Comparison of ENCODE assay signal across 9 cellular contexts in the genomic region with DNA sequence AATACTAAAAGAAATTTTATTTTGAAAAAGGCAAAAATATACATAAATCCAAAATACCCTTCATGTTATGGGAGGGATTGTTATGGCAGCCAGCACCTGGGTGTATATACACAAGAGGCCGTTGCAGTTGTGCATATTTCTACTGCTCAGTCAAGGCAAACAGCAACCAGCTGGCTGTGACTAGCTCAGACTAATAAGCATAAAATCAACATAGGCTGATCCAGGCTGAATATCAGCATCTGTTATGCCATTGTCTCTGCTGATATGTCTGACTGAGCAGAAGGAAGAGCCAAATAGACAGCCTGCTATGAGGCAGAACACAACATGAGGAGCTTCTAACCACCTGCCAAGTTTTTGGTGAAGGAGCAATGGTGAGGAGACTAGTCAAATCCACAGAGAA.
DNase-seq lines count a peak whose midpoint lies in the region; ATAC-seq and TF ChIP-seq lines count a peak whose summit lies in the region.
"Had no signal": no experiment of that assay in that cellular context is flagged by ENCODE, and none has a peak within 500 bp of the region (broad histone marks: within the 10 kb centered on the region; RNA-seq: fewer than 3 reads in every experiment).

No MANE protein-coding gene starts in this region.

- H3K36me3 ChIP-seq in parathyroid adenoma (ENCODE audit: control insufficient read depth, insufficient read depth, low read length): no peaks in the 10 kb centered on the region

- H3K9ac ChIP-seq in parathyroid adenoma: no peak overlapping the region

- peak overlapping the region; percentile 67 for H2AFZ ChIP-seq in parathyroid adenoma

- no peak for ATAC-seq in HG03442 (IDR thresholded peaks at IDR 0.05; ENCODE audit: unreplicated experiment)

- H3K4me1 ChIP-seq in parathyroid adenoma: peaks cover 8% of the 10 kb centered on the region

- no peak overlapping the region for H3K4me3 ChIP-seq in parathyroid adenoma (ENCODE audit: low read depth, low read length)

- H3K9me3 ChIP-seq in parathyroid adenoma (ENCODE audit: control insufficient read depth, low read length): no peaks in the 10 kb centered on the region

- H3K27ac ChIP-seq in parathyroid adenoma: peak overlapping the region; percentile 34
- H3K27ac ChIP-seq: RWPE1 had no signal

- no peaks in the 10 kb centered on the region for H3K27me3 ChIP-seq in parathyroid adenoma (ENCODE audit: control insufficient read depth, insufficient read depth, low read length)

- DNase-seq in HCEC 1CT (peak; percentile 89), NCI-H510A treated with DMSO at 0.1 percent for 48 hours (lab: John Stamatoyannopoulos, UW) (peak; percentile 62), dedifferentiated amniotic fluid mesenchymal stem cell (ENCODE audit: extremely low spot score) (peak; percentile 62)
- no peak for DNase-seq in stimulated activated CD4-positive, alpha-beta T cell treated with anti-CD3 and anti-CD28 coated beads, Interleukin-4, amount 100 ng/mL, for 24 hours
- no peak for DNase-seq in activated CD4-positive, alpha-beta T cell treated with anti-CD3 and anti-CD28 coated beads, Interleukin-2, amount 50 U/mL, for 1 hour
- DNase-seq in stimulated activated CD4-positive, alpha-beta T cell treated with anti-CD3 and anti-CD28 coated beads, Interleukin-2, amount 100 ng/mL, for 48 hours: no peak

- TF ChIP-seq CTCF in parathyroid adenoma (IDR thresholded peaks at IDR 0.05): no peak

- H3K4me2 ChIP-seq in parathyroid adenoma (ENCODE audit: low read length): no peak overlapping the region

- no peaks in the 10 kb centered on the region for H3K79me2 ChIP-seq in parathyroid adenoma

Comparison
In these comparisons a context has a peak if more than half of its experiments do, and no peak if none do; other contexts are left out.
1. DNase-seq: peak in HCEC 1CT (single experiment), NCI-H510A treated with DMSO at 0.1 percent for 48 hours (single experiment) and dedifferentiated amniotic fluid mesenchymal stem cell (single experiment); none in stimulated activated CD4-positive, alpha-beta T cell treated with anti-CD3 and anti-CD28 coated beads, Interleukin-4, amount 100 ng/mL, for 24 hours (single experiment), activated CD4-positive, alpha-beta T cell treated with anti-CD3 and anti-CD28 coated beads, Interleukin-2, amount 50 U/mL, for 1 hour (single experiment) and stimulated activated CD4-positive, alpha-beta T cell treated with anti-CD3 and anti-CD28 coated beads, Interleukin-2, amount 100 ng/mL, for 48 hours (0 of 2).